ENCODE assay signal across 28 cellular contexts in the genomic region with DNA sequence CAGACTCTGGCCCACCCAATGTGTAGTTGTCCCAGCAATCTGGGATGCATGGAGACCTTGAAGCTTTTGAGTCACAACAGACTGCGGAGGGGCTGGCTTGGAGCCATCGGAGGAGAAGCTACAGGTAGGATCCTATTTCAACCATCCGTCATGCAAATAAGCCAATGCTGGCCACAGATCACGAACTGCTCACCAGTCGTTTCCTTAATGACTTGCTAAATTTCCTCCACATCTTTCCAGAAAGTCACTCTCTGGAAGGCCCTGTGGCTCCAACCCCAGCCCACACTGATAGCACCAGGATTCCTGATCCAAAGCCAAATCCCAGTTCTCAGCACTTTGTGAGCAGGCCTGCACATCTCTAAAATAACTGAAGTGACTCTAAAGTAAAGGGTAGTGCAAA.
DNase-seq lines count a peak whose midpoint lies in the region; ATAC-seq and TF ChIP-seq lines count a peak whose summit lies in the region.
"Had no signal": no experiment of that assay in that cellular context is flagged by ENCODE, and none has a peak within 500 bp of the region (broad histone marks: within the 10 kb centered on the region; RNA-seq: fewer than 3 reads in every experiment).

No MANE protein-coding gene starts in this region.

- H3K4me3 ChIP-seq in left ventricle myocardium inferior = no peak overlapping the region
- no peak overlapping the region for H3K4me3 ChIP-seq in astrocyte of the spinal cord (ENCODE audit: low read depth, low read length)
- H3K4me3 ChIP-seq in testis = no peak overlapping the region
- H3K4me3 ChIP-seq in upper lobe of left lung = no peak overlapping the region
- H3K4me3 ChIP-seq: adrenal gland, psoas muscle had no signal

- in situ Hi-C loops in astrocyte of the spinal cord (cut with HindIII; ENCODE audit: low sequenced_read_pairs) = no loop called here

- no peak for TF ChIP-seq EP300 in upper lobe of left lung (IDR thresholded peaks at IDR 0.05)

- no peak for TF ChIP-seq POLR2A in testis (IDR thresholded peaks at IDR 0.05)
- TF ChIP-seq POLR2A in upper lobe of left lung (IDR thresholded peaks at IDR 0.05) = no peak

- H3K9me3 ChIP-seq in left ventricle myocardium inferior (replicated peaks) = no peaks in the 10 kb centered on the region
- no peaks in the 10 kb centered on the region for H3K9me3 ChIP-seq in testis
- no peaks in the 10 kb centered on the region for H3K9me3 ChIP-seq in upper lobe of left lung
- H3K9me3 ChIP-seq: adrenal gland, BE2C, psoas muscle, SK-N-SH had no signal

- DNase-seq in Right ventricle myocardium inferior (ENCODE audit: missing footprints) (no peak), left ventricle myocardium inferior (no peak), NCI-H345 (lab: John Stamatoyannopoulos, UW) (peak; percentile 6), astrocyte of the spinal cord (ENCODE audit: low read depth, low spot score) (peak; percentile 25), testis (peak; percentile 14), ureter (ENCODE audit: low spot score) (no peak), hippocampal formation (lab: John Stamatoyannopoulos, UW) (no peak), upper lobe of left lung (no peak)
- DNase-seq: activated CD4-positive, alpha-beta T cell treated with anti-CD3 and anti-CD28 coated beads for 4 hours; activated naive CD4-positive, alpha-beta T cell treated with Interleukin-2 at 50 U/mL for 16 hours; activated T-cell treated with anti-CD3 and anti-CD28 coated beads, Interleukin-2, amount 50 U/mL, for 72 hours; BE2C; caudate nucleus; dermis blood vessel endothelial cell; DMS53; glutamatergic neuron; Kasumi-1; left colon; naive B cell; NCI-H1048; NCI-H187 treated with DMSO at 0.1 percent for 48 hours; NCI-H524; psoas muscle; RPMI8226; SK-N-SH; T-helper 2 cell; trophoblast cell had no signal

- WGBS in testis, 2 donors = 22 to 40% methylated on average over 5 of the region's 5 CpGs
- 59 to 67% methylated on average over 5 of the region's 5 CpGs for WGBS in upper lobe of left lung, 2 donors

- TF ChIP-seq CTCF in left ventricle myocardium inferior (IDR thresholded peaks at IDR 0.05; ENCODE audit: borderline replicate concordance) (no peak), astrocyte of the spinal cord (IDR thresholded peaks at IDR 0.05; ENCODE audit: low read depth, low read length) (no peak), testis (IDR thresholded peaks at IDR 0.05) (no peak), upper lobe of left lung (IDR thresholded peaks at IDR 0.05) (no peak)

- H3K4me1 ChIP-seq in left ventricle myocardium inferior (no peaks in the 10 kb centered on the region), testis (no peaks in the 10 kb centered on the region), upper lobe of left lung (no peaks in the 10 kb centered on the region)
- H3K4me1 ChIP-seq: adrenal gland, BE2C, psoas muscle had no signal

- no peaks in the 10 kb centered on the region for H3K36me3 ChIP-seq in left ventricle myocardium inferior
- H3K36me3 ChIP-seq in testis (ENCODE audit: low read depth, missing control alignments) = no peaks in the 10 kb centered on the region
- no peaks in the 10 kb centered on the region for H3K36me3 ChIP-seq in upper lobe of left lung
- H3K36me3 ChIP-seq: adrenal gland, BE2C had no signal

- ATAC-seq in Right ventricle myocardium inferior (peak; percentile 78), upper lobe of left lung (ENCODE audit: low FRiP score in 2 of 2) (no peak)
- ATAC-seq: activated T-cell treated with anti-CD3 and anti-CD28 coated beads, Interleukin-2, amount 50 U/mL, for 72 hours; left colon; psoas muscle had no signal

- H3K27me3 ChIP-seq in left ventricle myocardium inferior (ENCODE audit: low read depth) (no peaks in the 10 kb centered on the region), testis (no peaks in the 10 kb centered on the region), upper lobe of left lung (no peaks in the 10 kb centered on the region)
- H3K27me3 ChIP-seq: adrenal gland, BE2C had no signal

- H3K27ac ChIP-seq in left ventricle myocardium inferior (replicated peaks) (no peak overlapping the region), testis (no peak overlapping the region), upper lobe of left lung (no peak overlapping the region)
- H3K27ac ChIP-seq: adrenal gland, psoas muscle had no signal

- intact Hi-C loops in Right ventricle myocardium inferior (cut with DNase I) (no loop called here), left ventricle myocardium inferior (cut with micrococcal nuclease) (no loop called here), testis (cut with DNase I; ENCODE audit: low total_unique reads) (no loop called here)

Comparison
In these comparisons a context has a peak if more than half of its experiments do, and no peak if none do; other contexts are left out.
1. DNase-seq: peak in NCI-H345 (single experiment), astrocyte of the spinal cord (single experiment) and testis (single experiment); none in Right ventricle myocardium inferior (single experiment), left ventricle myocardium inferior (single experiment), ureter (single experiment), hippocampal formation (0 of 2) and upper lobe of left lung (0 of 2).